Comparison of ENCODE assay signal across 23 cellular contexts in the genomic region with DNA sequence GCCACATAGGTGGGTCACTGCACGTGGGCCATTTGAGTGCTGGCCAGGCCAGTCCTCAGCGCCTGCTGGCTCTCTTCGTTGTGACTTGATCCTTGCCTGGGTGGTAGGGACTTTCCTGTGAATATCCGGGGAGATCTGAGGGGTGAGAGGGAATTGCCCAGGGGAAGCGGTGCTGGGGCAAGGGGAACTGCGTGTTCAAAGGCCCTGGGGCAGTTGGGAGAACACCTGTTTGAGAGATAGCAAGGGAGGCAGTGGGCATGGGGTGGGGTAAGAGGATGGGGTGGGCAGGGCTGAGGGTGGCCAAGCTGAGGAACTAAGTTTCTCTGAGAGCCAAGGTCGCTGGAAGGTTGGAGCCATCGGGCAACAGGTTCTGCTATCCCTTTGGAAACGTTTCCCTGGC. TPM values are rescaled to one million over a fixed set of nuclear protein-coding genes. Genes with fewer than 3 reads are reported as not detected.
A peak's percentile ranks its signal among the peaks of the same experiment; 100 is the strongest.
DNase-seq lines count a peak whose midpoint lies in the region; ATAC-seq and TF ChIP-seq lines count a peak whose summit lies in the region.
"Had no signal": no experiment of that assay in that cellular context is flagged by ENCODE, and none has a peak within 500 bp of the region (broad histone marks: within the 10 kb centered on the region; RNA-seq: fewer than 3 reads in every experiment).

No MANE protein-coding gene starts in this region.

- H3K9me3 Mint-ChIP-seq in natural killer cell (no peaks in the 10 kb centered on the region), naive B cell (no peaks in the 10 kb centered on the region)
- H3K9me3 Mint-ChIP-seq in natural killer cell treated with Interleukin-12 subunit alpha and Interleukin-12 subunit beta and Interleukin-15 and Interleukin-18, amount 100 ng/mL, for 72 hours, result no peaks in the 10 kb centered on the region
- no peaks in the 10 kb centered on the region for H3K9me3 Mint-ChIP-seq in activated T-helper 17 cell treated with anti-CD3 and anti-CD28 coated beads, Interleukin-2, amount 50 U/mL, for 72 hours
- H3K9me3 Mint-ChIP-seq: activated CD4-positive, alpha-beta T cell treated with anti-CD3 and anti-CD28 coated beads, Interleukin-2, amount 10 ng/mL, durations not matched to agents 7 days and 5 days; mesothelial cell of epicardium; nephron; T-helper 1 cell treated with Interleukin-12 subunit alpha and Interleukin-12 subunit beta and Interleukin-4 antibody, amounts not matched to agents 30 μg/mL and 1 μg/mL, for 36 hours; type B pancreatic cell had no signal

- no peak overlapping the region for H3K4me3 Mint-ChIP-seq in natural killer cell
- no peak overlapping the region for H3K4me3 Mint-ChIP-seq in natural killer cell treated with Interleukin-12 subunit alpha and Interleukin-12 subunit beta and Interleukin-15 and Interleukin-18, amount 100 ng/mL, for 72 hours
- H3K4me3 Mint-ChIP-seq in activated T-helper 17 cell treated with anti-CD3 and anti-CD28 coated beads, Interleukin-2, amount 50 U/mL, for 72 hours, result no peak overlapping the region
- H3K4me3 Mint-ChIP-seq in naive B cell, result peak overlapping the region in 1 of 8 donors; percentile 21
- H3K4me3 Mint-ChIP-seq: activated CD4-positive, alpha-beta T cell treated with anti-CD3 and anti-CD28 coated beads, Interleukin-2, amount 10 ng/mL, durations not matched to agents 7 days and 5 days; mesothelial cell of epicardium; nephron; T-helper 1 cell treated with Interleukin-12 subunit alpha and Interleukin-12 subunit beta and Interleukin-4 antibody, amounts not matched to agents 30 μg/mL and 1 μg/mL, for 36 hours; type B pancreatic cell had no signal

- H3K4me1 Mint-ChIP-seq in natural killer cell (peaks cover 13 to 28% of the 10 kb centered on the region in 2 donors), naive B cell (peaks cover 5 to 22% (median 16%) of the 10 kb centered on the region in 3 donors)
- peaks cover 9 to 11% of the 10 kb centered on the region in 2 donors for H3K4me1 Mint-ChIP-seq in natural killer cell treated with Interleukin-12 subunit alpha and Interleukin-12 subunit beta and Interleukin-15 and Interleukin-18, amount 100 ng/mL, for 72 hours (ENCODE audit: low read depth in 2 of 2)
- H3K4me1 Mint-ChIP-seq in activated T-helper 17 cell treated with anti-CD3 and anti-CD28 coated beads, Interleukin-2, amount 50 U/mL, for 72 hours, result peaks cover 9% of the 10 kb centered on the region
- H3K4me1 Mint-ChIP-seq: activated CD4-positive, alpha-beta T cell treated with anti-CD3 and anti-CD28 coated beads, Interleukin-2, amount 10 ng/mL, durations not matched to agents 7 days and 5 days; mesothelial cell of epicardium; nephron had no signal

- TF ChIP-seq CTCF in natural killer cell (IDR thresholded peaks at IDR 0.05), result no peak

- H3K27ac Mint-ChIP-seq in natural killer cell, result peak overlapping the region; percentile 53 to 60
- peak overlapping the region in 1 of 2 donors; percentile 65 for H3K27ac Mint-ChIP-seq in natural killer cell treated with Interleukin-12 subunit alpha and Interleukin-12 subunit beta and Interleukin-15 and Interleukin-18, amount 100 ng/mL, for 72 hours
- peak overlapping the region; percentile 43 for H3K27ac Mint-ChIP-seq in activated T-helper 17 cell treated with anti-CD3 and anti-CD28 coated beads, Interleukin-2, amount 50 U/mL, for 72 hours
- H3K27ac Mint-ChIP-seq in naive B cell, result peak overlapping the region in 4 of 6 donors; percentile 24 to 71 (median 56)
- H3K27ac Mint-ChIP-seq: activated CD4-positive, alpha-beta T cell treated with anti-CD3 and anti-CD28 coated beads, Interleukin-2, amount 10 ng/mL, durations not matched to agents 7 days and 5 days; T-helper 1 cell treated with Interleukin-12 subunit alpha and Interleukin-12 subunit beta and Interleukin-4 antibody, amounts not matched to agents 30 μg/mL and 1 μg/mL, for 36 hours; type B pancreatic cell had no signal

- H3K27me3 Mint-ChIP-seq in natural killer cell (ENCODE audit: low read depth in 2 of 2) (no peaks in the 10 kb centered on the region), naive B cell (no peaks in the 10 kb centered on the region)
- H3K27me3 Mint-ChIP-seq in natural killer cell treated with Interleukin-12 subunit alpha and Interleukin-12 subunit beta and Interleukin-15 and Interleukin-18, amount 100 ng/mL, for 72 hours, result no peaks in the 10 kb centered on the region
- no peaks in the 10 kb centered on the region for H3K27me3 Mint-ChIP-seq in activated T-helper 17 cell treated with anti-CD3 and anti-CD28 coated beads, Interleukin-2, amount 50 U/mL, for 72 hours
- H3K27me3 Mint-ChIP-seq: activated CD4-positive, alpha-beta T cell treated with anti-CD3 and anti-CD28 coated beads, Interleukin-2, amount 10 ng/mL, durations not matched to agents 7 days and 5 days; type B pancreatic cell had no signal

- H3K36me3 Mint-ChIP-seq in natural killer cell (peaks cover 8% of the 10 kb centered on the region), naive B cell (peaks cover 0 to 38% of the 10 kb centered on the region in 2 donors)
- H3K36me3 Mint-ChIP-seq in natural killer cell treated with Interleukin-12 subunit alpha and Interleukin-12 subunit beta and Interleukin-15 and Interleukin-18, amount 100 ng/mL, for 72 hours, result peaks cover 22% of the 10 kb centered on the region
- H3K36me3 Mint-ChIP-seq in activated T-helper 17 cell treated with anti-CD3 and anti-CD28 coated beads, Interleukin-2, amount 50 U/mL, for 72 hours (ENCODE audit: low read depth), result peaks cover 87% of the 10 kb centered on the region

- intact Hi-C loops in natural killer cell (cut with micrococcal nuclease), result no loop called here

- DNase-seq in natural killer cell (no peak), naive B cell (no peak), 8988T (no peak), NOMO-1 treated with DMSO at 0.1 percent for 48 hours (lab: John Stamatoyannopoulos, UW; ENCODE audit: unreplicated experiment) (no peak), NCI-H2029 (lab: John Stamatoyannopoulos, UW) (no peak)
- DNase-seq in natural killer cell treated with Interleukin-12 subunit alpha and Interleukin-12 subunit beta and Interleukin-15 and Interleukin-18, amount 100 ng/mL, for 72 hours (ENCODE audit: low spot score), result no peak
- DNase-seq: activated CD4-positive, alpha-beta T cell treated with anti-CD3 and anti-CD28 coated beads, Interleukin-2, amount 10 ng/mL, durations not matched to agents 7 days and 5 days; body of pancreas; kidney; MV-4-11; OCI-M1; pancreas; small intestine; stimulated activated CD4-positive, alpha-beta T cell treated with anti-CD3 and anti-CD28 coated beads, Interleukin-1b, Interleukin-23, amount 100 ng/mL, for 48 hours; stimulated activated CD8-positive, alpha-beta memory T cell treated with anti-CD3 and anti-CD28 coated beads, Interleukin-4, amount 100 ng/mL, for 48 hours; substantia nigra had no signal

- ATAC-seq in natural killer cell, result no peak
- no peak for ATAC-seq in natural killer cell treated with Interleukin-12 subunit alpha and Interleukin-12 subunit beta and Interleukin-15 and Interleukin-18, amount 100 ng/mL, for 72 hours
- ATAC-seq in activated T-helper 17 cell treated with anti-CD3 and anti-CD28 coated beads, Interleukin-2, amount 50 U/mL, for 72 hours (replicated peaks), result no peak
- ATAC-seq in naive B cell (ENCODE audit: low read depth in 2 of 2), result no peak
- ATAC-seq: body of pancreas, pancreas had no signal

RNA-seq across cellular contexts. Expression of gene SETD1B, which starts 25.0 kb away (rescaled TPM):
- total RNA-seq in natural killer cell, result 10 to 100 TPM; 55.1 to 57.5 (median 56.2) TPM
- total RNA-seq in natural killer cell treated with Interleukin-12 subunit alpha and Interleukin-12 subunit beta and Interleukin-15 and Interleukin-18, amount 100 ng/mL, for 72 hours, result 10 to 100 TPM; 27.1 to 40.8 TPM
- total RNA-seq in activated T-helper 17 cell treated with anti-CD3 and anti-CD28 coated beads, Interleukin-2, amount 50 U/mL, for 72 hours, result 10 to 100 TPM; 14.7 to 23.4 TPM
- 1 to 10 TPM in 2 of 6 donors, under 1 TPM in 4; 0.64 to 3.0 (median 0.91) TPM for polyA plus RNA-seq in naive B cell (ENCODE audit: low read depth in 6 of 6)

RNA-seq across cellular contexts. Expression of gene HPD, which starts 29.8 kb away (rescaled TPM):
- total RNA-seq in natural killer cell, result not detected
- total RNA-seq in natural killer cell treated with Interleukin-12 subunit alpha and Interleukin-12 subunit beta and Interleukin-15 and Interleukin-18, amount 100 ng/mL, for 72 hours, result not detected
- not detected for total RNA-seq in activated T-helper 17 cell treated with anti-CD3 and anti-CD28 coated beads, Interleukin-2, amount 50 U/mL, for 72 hours
- not detected for polyA plus RNA-seq in naive B cell (ENCODE audit: low read depth in 6 of 6)
- total RNA-seq: activated CD4-positive, alpha-beta T cell treated with anti-CD3 and anti-CD28 coated beads, Interleukin-2, amount 10 ng/mL, durations not matched to agents 7 days and 5 days; chondrocyte; lower leg skin had no signal

RNA-seq across cellular contexts. Expression of gene RHOF, which starts 35.3 kb away (rescaled TPM):
- 100 to 1,000 TPM; 146 to 201 (median 177) TPM for total RNA-seq in natural killer cell
- 10 to 100 TPM; 76.1 to 78.0 TPM for total RNA-seq in natural killer cell treated with Interleukin-12 subunit alpha and Interleukin-12 subunit beta and Interleukin-15 and Interleukin-18, amount 100 ng/mL, for 72 hours
- 100 to 1,000 TPM; 103 to 123 TPM for total RNA-seq in activated T-helper 17 cell treated with anti-CD3 and anti-CD28 coated beads, Interleukin-2, amount 50 U/mL, for 72 hours
- 10 to 100 TPM; 40.2 to 63.9 (median 50.2) TPM for polyA plus RNA-seq in naive B cell (ENCODE audit: low read depth in 6 of 6)

RNA-seq across cellular contexts. Expression of gene PSMD9, which starts 59.8 kb away (rescaled TPM):
- total RNA-seq in natural killer cell, result 10 to 100 TPM; 32.0 to 47.6 (median 47.2) TPM
- total RNA-seq in natural killer cell treated with Interleukin-12 subunit alpha and Interleukin-12 subunit beta and Interleukin-15 and Interleukin-18, amount 100 ng/mL, for 72 hours, result 10 to 100 TPM; 56.0 to 61.3 TPM
- total RNA-seq in activated T-helper 17 cell treated with anti-CD3 and anti-CD28 coated beads, Interleukin-2, amount 50 U/mL, for 72 hours, result 10 to 100 TPM; 39.8 to 75.1 TPM
- polyA plus RNA-seq in naive B cell (ENCODE audit: low read depth in 6 of 6), result 10 to 100 TPM; 71.6 to 97.1 (median 74.1) TPM
